ENCODE assay signal across 8 cellular contexts in genomic region chr6:36130672-36131516, GRCh38. TPM values are rescaled to one million over a fixed set of nuclear protein-coding genes. Genes with fewer than 3 reads are reported as not detected.
A peak's percentile ranks its signal among the peaks of the same experiment; 100 is the strongest.
DNase-seq lines count a peak whose midpoint lies in the region; ATAC-seq and TF ChIP-seq lines count a peak whose summit lies in the region.

No MANE protein-coding gene starts in this region.

- H3K4me3 ChIP-seq in GM12865 (ENCODE audit: low read depth, low read length) (peak overlapping the region; percentile 19), WERI-Rb-1 (ENCODE audit: low read depth, low read length) (no peak overlapping the region), mesendoderm (ENCODE audit: low read length) (peak overlapping the region; percentile 30), MG63 (no peak overlapping the region)

- H2AK5ac ChIP-seq in mesendoderm (ENCODE audit: low read length), result no peak overlapping the region

- H3K36me3 ChIP-seq in WERI-Rb-1 (no peaks in the 10 kb centered on the region), mesendoderm (ENCODE audit: control insufficient read depth, insufficient read depth, low read length) (no peaks in the 10 kb centered on the region), MG63 (no peaks in the 10 kb centered on the region)

- no CpG with 5 or more reads among the region's 51 CpGs for WGBS in mesendoderm (ENCODE audit: extremely low coverage, insufficient coverage, low lambda C conversion rate)

- DNase-seq in GM12865 (ENCODE audit: low read depth) (peak; percentile 35), WERI-Rb-1 (peak; percentile 22), mesendoderm (peak; percentile 55), MG63 (no peak)
- peak; percentile 16 to 68 (median 36) for DNase-seq in stimulated activated naive CD4-positive, alpha-beta T cell (lab: John Stamatoyannopoulos, UW)

- peak; percentile 33 for ATAC-seq in HG03432 (IDR thresholded peaks at IDR 0.05; ENCODE audit: unreplicated experiment)
- ATAC-seq in HG03196 (IDR thresholded peaks at IDR 0.05; ENCODE audit: unreplicated experiment), result no peak

- H2BK5ac ChIP-seq in mesendoderm (ENCODE audit: low read length), result no peak overlapping the region

- H3K4me1 ChIP-seq in mesendoderm (ENCODE audit: control insufficient read depth, low read depth, low read length), result peaks cover 16% of the 10 kb centered on the region

- H3K56ac ChIP-seq in mesendoderm (ENCODE audit: low read length), result peak overlapping the region; percentile 85

- TF ChIP-seq CTCF in GM12865 (IDR thresholded peaks at IDR 0.05; ENCODE audit: insufficient read depth, low read depth, low read length, missing control alignments) (no peak), WERI-Rb-1 (IDR thresholded peaks at IDR 0.05; ENCODE audit: low read depth, low read length) (no peak)

- no peak overlapping the region for H3K23ac ChIP-seq in mesendoderm (ENCODE audit: low read length)

- no peaks in the 10 kb centered on the region for H3K79me1 ChIP-seq in mesendoderm (ENCODE audit: low read length)

- peak overlapping the region; percentile 1 for H3K18ac ChIP-seq in mesendoderm (ENCODE audit: low read length)

- H3K27ac ChIP-seq in WERI-Rb-1 (peak overlapping the region; percentile 35), cingulate gyrus (ENCODE audit: low read depth, low read length) (peak overlapping the region; percentile 47), mesendoderm (ENCODE audit: low read depth, low read length) (no peak overlapping the region)

- H3K27me3 ChIP-seq in WERI-Rb-1 (ENCODE audit: insufficient read depth, low read depth, severe bottlenecking) (no peaks in the 10 kb centered on the region), mesendoderm (ENCODE audit: insufficient read depth, low read length, poor library complexity) (no peaks in the 10 kb centered on the region), MG63 (no peaks in the 10 kb centered on the region)

- H4K8ac ChIP-seq in mesendoderm (ENCODE audit: low read depth, low read length), result no peak overlapping the region

- H3K4me2 ChIP-seq in mesendoderm (ENCODE audit: low read length), result peak overlapping the region; percentile 79

- H3K4ac ChIP-seq in mesendoderm (ENCODE audit: low read depth, low read length), result no peak overlapping the region

- no peak overlapping the region for H4K5ac ChIP-seq in mesendoderm (ENCODE audit: low read length)

- no peaks in the 10 kb centered on the region for H3K9me3 ChIP-seq in WERI-Rb-1 (ENCODE audit: severe bottlenecking)
- H3K9me3 ChIP-seq in MG63, result no peaks in the 10 kb centered on the region

- H2BK15ac ChIP-seq in mesendoderm (replicated peaks; ENCODE audit: low read depth), result no peak overlapping the region

- no peak overlapping the region for H2BK120ac ChIP-seq in mesendoderm (ENCODE audit: low read depth, low read length)

- H3K79me2 ChIP-seq in mesendoderm (ENCODE audit: control insufficient read depth, insufficient read depth, low read length), result no peaks in the 10 kb centered on the region

- H3K9ac ChIP-seq in mesendoderm (ENCODE audit: low read length), result peak overlapping the region; percentile 81

RNA-seq across cellular contexts. Expression of gene MAPK13, which starts 0.6 kb away (rescaled TPM):
- 6.9 TPM for polyA plus RNA-seq in mesendoderm (2013, experiment 1 of 2)
- 6.5 TPM for polyA plus RNA-seq in mesendoderm (2013, experiment 2 of 2)
- 0.37 and 0.99 TPM in 2 replicates for total RNA-seq in MG63 (2014; rRNA removed; shearing (Covaris generic); ENCODE audit: low replicate concordance)

Comparison
In these comparisons a context has a peak if more than half of its experiments do, and no peak if none do; other contexts are left out.
1. H3K4me3 ChIP-seq: peak in GM12865 (single experiment) and mesendoderm (single experiment); none in WERI-Rb-1 (single experiment) and MG63 (single experiment).